ENCODE assay signal across 9 cellular contexts in genomic region chr22:38219644-38220043, GRCh38. TPM values are rescaled to one million over a fixed set of nuclear protein-coding genes. Genes with fewer than 3 reads are reported as not detected.
A peak's percentile ranks its signal among the peaks of the same experiment; 100 is the strongest.
DNase-seq lines count a peak whose midpoint lies in the region; ATAC-seq and TF ChIP-seq lines count a peak whose summit lies in the region.
"Had no signal": no experiment of that assay in that cellular context is flagged by ENCODE, and none has a peak within 500 bp of the region (broad histone marks: within the 10 kb centered on the region; RNA-seq: fewer than 3 reads in every experiment).

No MANE protein-coding gene starts in this region.

- no peaks in the 10 kb centered on the region; the same call in 1 of the 2 replicates for H3K9me3 Mint-ChIP-seq in HFFc6
- no peaks in the 10 kb centered on the region for H3K9me3 Mint-ChIP-seq in activated T-helper 17 cell treated with anti-CD3 and anti-CD28 coated beads, Interleukin-2, amount 50 U/mL, for 72 hours
- H3K9me3 Mint-ChIP-seq in stimulated activated effector memory CD8-positive, alpha-beta T cell treated with anti-CD3 and anti-CD28 coated beads, Interleukin-12 subunit alpha, Interleukin-12 subunit beta, amount 100 ng/mL, for 72 hours: no peaks in the 10 kb centered on the region

- 0 out of 2 replicates have a peak overlapping the region, but pooled peaks have one; percentile 58 for H3K4me3 Mint-ChIP-seq in HFFc6
- H3K4me3 Mint-ChIP-seq in activated T-helper 17 cell treated with anti-CD3 and anti-CD28 coated beads, Interleukin-2, amount 50 U/mL, for 72 hours: peak overlapping the region; percentile 78
- peak overlapping the region; percentile 57 for H3K4me3 Mint-ChIP-seq in stimulated activated effector memory CD8-positive, alpha-beta T cell treated with anti-CD3 and anti-CD28 coated beads, Interleukin-12 subunit alpha, Interleukin-12 subunit beta, amount 100 ng/mL, for 72 hours

- no peak for ATAC-seq in activated T-helper 17 cell treated with anti-CD3 and anti-CD28 coated beads, Interleukin-2, amount 50 U/mL, for 72 hours (replicated peaks)
- no peak for ATAC-seq in stimulated activated effector memory CD8-positive, alpha-beta T cell treated with anti-CD3 and anti-CD28 coated beads, Interleukin-12 subunit alpha, Interleukin-12 subunit beta, amount 100 ng/mL, for 72 hours

- H3K4me1 Mint-ChIP-seq in HFFc6 (ENCODE audit: low read depth): peaks cover 53% of the 10 kb centered on the region
- peaks cover 26% of the 10 kb centered on the region for H3K4me1 Mint-ChIP-seq in activated T-helper 17 cell treated with anti-CD3 and anti-CD28 coated beads, Interleukin-2, amount 50 U/mL, for 72 hours
- peaks cover 47% of the 10 kb centered on the region for H3K4me1 Mint-ChIP-seq in stimulated activated effector memory CD8-positive, alpha-beta T cell treated with anti-CD3 and anti-CD28 coated beads, Interleukin-12 subunit alpha, Interleukin-12 subunit beta, amount 100 ng/mL, for 72 hours

- no peak for DNase-seq in HFFc6
- no peak for DNase-seq in stimulated activated effector memory CD8-positive, alpha-beta T cell treated with anti-CD3 and anti-CD28 coated beads, Interleukin-12 subunit alpha, Interleukin-12 subunit beta, amount 100 ng/mL, for 72 hours (ENCODE audit: low spot score in 2 of 2)
- DNase-seq in OCI-M1 (lab: John Stamatoyannopoulos, UW): no peak
- DNase-seq in DMS114 treated with DMSO at 0.1 percent for 48 hours (lab: John Stamatoyannopoulos, UW; ENCODE audit: unreplicated experiment): no peak
- DNase-seq in KBM-7: no peak
- no peak for DNase-seq in effector CD4-positive, alpha-beta T cell
- DNase-seq: anterior cingulate cortex had no signal

- H3K27ac ChIP-seq in layer of hippocampus (ENCODE audit: low read depth, low read length): peak overlapping the region; percentile 52

- peak overlapping the region; percentile 95 for H3K27ac Mint-ChIP-seq in HFFc6
- H3K27ac Mint-ChIP-seq in activated T-helper 17 cell treated with anti-CD3 and anti-CD28 coated beads, Interleukin-2, amount 50 U/mL, for 72 hours: peak overlapping the region; percentile 91
- peak overlapping the region; percentile 94 for H3K27ac Mint-ChIP-seq in stimulated activated effector memory CD8-positive, alpha-beta T cell treated with anti-CD3 and anti-CD28 coated beads, Interleukin-12 subunit alpha, Interleukin-12 subunit beta, amount 100 ng/mL, for 72 hours

- peaks cover 23% of the 10 kb centered on the region for H3K36me3 Mint-ChIP-seq in HFFc6 (ENCODE audit: low read depth)
- H3K36me3 Mint-ChIP-seq in activated T-helper 17 cell treated with anti-CD3 and anti-CD28 coated beads, Interleukin-2, amount 50 U/mL, for 72 hours (ENCODE audit: low read depth): peaks cover 32% of the 10 kb centered on the region
- peaks cover 59% of the 10 kb centered on the region for H3K36me3 Mint-ChIP-seq in stimulated activated effector memory CD8-positive, alpha-beta T cell treated with anti-CD3 and anti-CD28 coated beads, Interleukin-12 subunit alpha, Interleukin-12 subunit beta, amount 100 ng/mL, for 72 hours

- TF ChIP-seq CTCF in HFFc6 (IDR thresholded peaks at IDR 0.05): no peak

- peaks cover 31% of the 10 kb centered on the region for H3K27me3 Mint-ChIP-seq in HFFc6 (ENCODE audit: insufficient read depth)
- H3K27me3 Mint-ChIP-seq in activated T-helper 17 cell treated with anti-CD3 and anti-CD28 coated beads, Interleukin-2, amount 50 U/mL, for 72 hours: no peaks in the 10 kb centered on the region

- no peaks in the 10 kb centered on the region for H3K27me3 ChIP-seq in layer of hippocampus (ENCODE audit: control insufficient read depth, insufficient read depth, low read length)

- in situ Hi-C loops in KBM-7 (cut with MboI; ENCODE audit: low pct_unique_long_range_greater_than_20kb, low sequenced_read_pairs): no loop called here

RNA-seq across cellular contexts. Expression of gene MAFF, which starts 17.9 kb away (rescaled TPM):
- 10 to 100 TPM; 17.2 to 24.1 (median 22.8) TPM for total RNA-seq in HFFc6 (2021; fragmentation: NEBNext Ultra II Directional; extraction: Animal tissue kit (Norgen Biotek cat#: 25700))
- 10 to 100 TPM; 15.7 to 58.8 TPM for total RNA-seq in activated T-helper 17 cell treated with anti-CD3 and anti-CD28 coated beads, Interleukin-2, amount 50 U/mL, for 72 hours

RNA-seq across cellular contexts. Expression of gene PLA2G6, which starts 38.0 kb away (rescaled TPM):
- total RNA-seq in HFFc6 (2021; fragmentation: NEBNext Ultra II Directional; extraction: Animal tissue kit (Norgen Biotek cat#: 25700)): 1 to 10 TPM; 4.1 to 6.6 (median 5.3) TPM
- 10 to 100 TPM; 36.6 to 90.7 TPM for total RNA-seq in activated T-helper 17 cell treated with anti-CD3 and anti-CD28 coated beads, Interleukin-2, amount 50 U/mL, for 72 hours

RNA-seq across cellular contexts. Expression of gene TMEM184B, which starts 53.2 kb away (rescaled TPM):
- total RNA-seq in HFFc6 (2021; fragmentation: NEBNext Ultra II Directional; extraction: Animal tissue kit (Norgen Biotek cat#: 25700)): 100 to 1,000 TPM; 104 to 125 (median 111) TPM
- total RNA-seq in activated T-helper 17 cell treated with anti-CD3 and anti-CD28 coated beads, Interleukin-2, amount 50 U/mL, for 72 hours: 10 to 100 TPM; 31.5 to 36.5 TPM

Comparison
In these comparisons a context has a peak if more than half of its experiments do, and no peak if none do; other contexts are left out.
1. RNA of gene PLA2G6, which starts 38.0 kb away (total RNA-seq): 36.6 to 90.7 TPM in activated T-helper 17 cell treated with anti-CD3 and anti-CD28 coated beads, Interleukin-2, amount 50 U/mL, for 72 hours; 4.1 to 6.6 TPM in HFFc6; every median in the first group is over 4 times any median in the second.
2. Peak in every context shown above with its lines, with median percentiles within 50 percentile points of each other: H3K27ac Mint-ChIP-seq and H3K4me3 Mint-ChIP-seq.